Comparison of ENCODE assay signal across 1 cellular context in genomic region chr9:76181781-76182180, GRCh38.
TF ChIP-seq lines count a peak whose summit lies in the region.

No MANE protein-coding gene starts in this region.

TF ChIP-seq in HCT116, 20 proteins besides CTCF, POLR2A, EP300 and RAD21 (continued from another document):
- TF ChIP-seq, protein P1, sequence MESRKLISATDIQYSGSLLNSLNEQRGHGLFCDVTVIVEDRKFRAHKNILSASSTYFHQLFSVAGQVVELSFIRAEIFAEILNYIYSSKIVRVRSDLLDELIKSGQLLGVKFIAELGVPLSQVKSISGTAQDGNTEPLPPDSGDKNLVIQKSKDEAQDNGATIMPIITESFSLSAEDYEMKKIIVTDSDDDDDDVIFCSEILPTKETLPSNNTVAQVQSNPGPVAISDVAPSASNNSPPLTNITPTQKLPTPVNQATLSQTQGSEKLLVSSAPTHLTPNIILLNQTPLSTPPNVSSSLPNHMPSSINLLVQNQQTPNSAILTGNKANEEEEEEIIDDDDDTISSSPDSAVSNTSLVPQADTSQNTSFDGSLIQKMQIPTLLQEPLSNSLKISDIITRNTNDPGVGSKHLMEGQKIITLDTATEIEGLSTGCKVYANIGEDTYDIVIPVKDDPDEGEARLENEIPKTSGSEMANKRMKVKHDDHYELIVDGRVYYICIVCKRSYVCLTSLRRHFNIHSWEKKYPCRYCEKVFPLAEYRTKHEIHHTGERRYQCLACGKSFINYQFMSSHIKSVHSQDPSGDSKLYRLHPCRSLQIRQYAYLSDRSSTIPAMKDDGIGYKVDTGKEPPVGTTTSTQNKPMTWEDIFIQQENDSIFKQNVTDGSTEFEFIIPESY (IDR thresholded peaks at IDR 0.05; ENCODE audit: extremely low read depth, insufficient replicate concordance, low read length) = no peak
- TF ChIP-seq YY1 (IDR thresholded peaks at IDR 0.05; ENCODE audit: extremely low read depth, insufficient replicate concordance, low read depth, low read length) (no peak), EGR1 (IDR thresholded peaks at IDR 0.05; ENCODE audit: low read depth) (no peak), JUND (IDR thresholded peaks at IDR 0.05) (no peak), ZNF274 (IDR thresholded peaks at IDR 0.05; ENCODE audit: low read depth, low read length) (no peak), CEBPB (IDR thresholded peaks at IDR 0.05; ENCODE audit: low read depth) (no peak), ZFX (IDR thresholded peaks at IDR 0.05) (no peak), TCF7L2 (IDR thresholded peaks at IDR 0.05; ENCODE audit: borderline replicate concordance, extremely low read depth, insufficient read depth, insufficient read length) (no peak), CBX3 (IDR thresholded peaks at IDR 0.05; ENCODE audit: low read depth) (no peak), ATF3 (IDR thresholded peaks at IDR 0.05) (no peak), EZH2 (IDR thresholded peaks at IDR 0.05) (no peak)
- TF ChIP-seq, protein P2, sequence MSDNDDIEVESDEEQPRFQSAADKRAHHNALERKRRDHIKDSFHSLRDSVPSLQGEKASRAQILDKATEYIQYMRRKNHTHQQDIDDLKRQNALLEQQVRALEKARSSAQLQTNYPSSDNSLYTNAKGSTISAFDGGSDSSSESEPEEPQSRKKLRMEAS (IDR thresholded peaks at IDR 0.05) = no peak
